ENCODE assay signal across 8 cellular contexts in genomic region chrX:120468479-120468824, GRCh38.
DNase-seq lines count a peak whose midpoint lies in the region; ATAC-seq and TF ChIP-seq lines count a peak whose summit lies in the region.

No MANE protein-coding gene starts in this region.

- H3K27ac ChIP-seq in SU-DHL-6 (ENCODE audit: low read depth, low read length) = peak overlapping the region; percentile 26; the same call in 1 of the 2 replicates

- H3K9ac ChIP-seq in SU-DHL-6 (ENCODE audit: low read length) = peak overlapping the region; percentile 77

- no peaks in the 10 kb centered on the region for H3K9me2 ChIP-seq in SU-DHL-6 (replicated peaks; ENCODE audit: insufficient read depth, low read length)

- no peaks in the 10 kb centered on the region for H4K20me1 ChIP-seq in SU-DHL-6 (ENCODE audit: low read depth, low read length)

- H3K27me3 ChIP-seq in SU-DHL-6 (ENCODE audit: low read length) = no peaks in the 10 kb centered on the region

- peak overlapping the region; percentile 71 for H3K4me3 ChIP-seq in GM12865 (ENCODE audit: low read depth, low read length)
- H3K4me3 ChIP-seq in SU-DHL-6 (ENCODE audit: insufficient read depth, low read length, poor library complexity, severe bottlenecking) = peak overlapping the region; percentile 95
- peak overlapping the region; percentile 79 for H3K4me3 ChIP-seq in fibroblast of pulmonary artery (replicated peaks; ENCODE audit: low read depth, low read length)
- H3K4me3 ChIP-seq in retinal pigment epithelial cell (ENCODE audit: low read length) = peak overlapping the region; percentile 82

- peak overlapping the region; percentile 88 for H3K4me2 ChIP-seq in SU-DHL-6 (ENCODE audit: low read depth, low read length, poor library complexity, severe bottlenecking)

- H2AFZ ChIP-seq in SU-DHL-6 (ENCODE audit: low read depth, low read length, severe bottlenecking) = no peak overlapping the region

- no peak for DNase-seq in GM12865 (ENCODE audit: low read depth)
- DNase-seq in fibroblast of pulmonary artery (ENCODE audit: low read depth) = no peak
- DNase-seq in retinal pigment epithelial cell (ENCODE audit: low read depth) = no peak
- no peak for DNase-seq in GM19238 (ENCODE audit: insufficient read length, low spot score)
- DNase-seq in putamen (ENCODE audit: low spot score) = no peak

- H3K36me3 ChIP-seq in SU-DHL-6 (ENCODE audit: low read length) = no peaks in the 10 kb centered on the region

- H3K79me2 ChIP-seq in SU-DHL-6 (ENCODE audit: insufficient read depth, low read length) = peaks cover 22% of the 10 kb centered on the region

- TF ChIP-seq CTCF in GM12865 (IDR thresholded peaks at IDR 0.05; ENCODE audit: insufficient read depth, low read depth, low read length, missing control alignments) = no peak
- TF ChIP-seq CTCF in SU-DHL-6 (IDR thresholded peaks at IDR 0.05; ENCODE audit: insufficient read depth, low read length, poor library complexity, severe bottlenecking) = no peak
- TF ChIP-seq CTCF in fibroblast of pulmonary artery (IDR thresholded peaks at IDR 0.05; ENCODE audit: low read length, missing control alignments) = no peak
- no peak for TF ChIP-seq CTCF in retinal pigment epithelial cell (conservative IDR thresholded peaks at IDR 0.05; ENCODE audit: low read depth, low read length)

- no peaks in the 10 kb centered on the region for H3F3A ChIP-seq in SU-DHL-6 (ENCODE audit: insufficient read depth)

- no peak for ATAC-seq in HG02973 (IDR thresholded peaks at IDR 0.05; ENCODE audit: unreplicated experiment)
- ATAC-seq in GM21447 (IDR thresholded peaks at IDR 0.05; ENCODE audit: unreplicated experiment) = no peak

- H3K9me3 ChIP-seq in SU-DHL-6 (ENCODE audit: insufficient read depth, low read length) = no peaks in the 10 kb centered on the region
